ENCODE assay signal across 2 cellular contexts in the genomic region with DNA sequence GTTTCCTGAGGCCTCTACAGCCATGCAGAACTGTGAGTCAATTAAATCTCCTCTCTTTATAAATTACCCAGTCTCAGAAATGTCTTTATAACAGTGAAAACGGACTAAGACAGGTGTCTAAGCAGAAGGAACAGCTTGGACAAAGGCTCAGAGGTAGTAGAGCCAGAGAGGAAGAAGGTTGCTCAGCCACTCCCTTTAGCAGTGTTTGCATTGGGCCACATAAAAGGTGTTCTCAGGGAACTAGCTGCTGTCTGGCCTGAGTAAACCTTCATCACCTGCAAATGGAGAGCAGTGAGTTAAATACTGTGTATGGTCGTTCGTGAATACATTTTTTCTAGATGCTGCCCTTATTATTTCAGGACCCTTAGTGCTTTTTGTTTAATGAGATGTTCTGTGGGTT.
TF ChIP-seq lines count a peak whose summit lies in the region.

No MANE protein-coding gene starts in this region.

TF ChIP-seq in A549, 52 proteins besides CTCF, POLR2A, EP300 and RAD21:
- no peak for TF ChIP-seq NPAS2 (CRISPR knock-in tag; IDR thresholded peaks at IDR 0.05; ENCODE audit: borderline replicate concordance)
- TF ChIP-seq TP53 (CRISPR knock-in tag; IDR thresholded peaks at IDR 0.05) = no peak
- no peak for TF ChIP-seq JUN (IDR thresholded peaks at IDR 0.05)
- no peak for TF ChIP-seq GATA3 (IDR thresholded peaks at IDR 0.05; ENCODE audit: borderline replicate concordance)
- TF ChIP-seq, protein P1, sequence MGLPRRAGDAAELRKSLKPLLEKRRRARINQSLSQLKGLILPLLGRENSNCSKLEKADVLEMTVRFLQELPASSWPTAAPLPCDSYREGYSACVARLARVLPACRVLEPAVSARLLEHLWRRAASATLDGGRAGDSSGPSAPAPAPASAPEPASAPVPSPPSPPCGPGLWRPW (IDR thresholded peaks at IDR 0.05) = no peak
- no peak for TF ChIP-seq FOSB (CRISPR knock-in tag; IDR thresholded peaks at IDR 0.05)
- no peak for TF ChIP-seq RFX5 (IDR thresholded peaks at IDR 0.05)
- TF ChIP-seq, protein P2, sequence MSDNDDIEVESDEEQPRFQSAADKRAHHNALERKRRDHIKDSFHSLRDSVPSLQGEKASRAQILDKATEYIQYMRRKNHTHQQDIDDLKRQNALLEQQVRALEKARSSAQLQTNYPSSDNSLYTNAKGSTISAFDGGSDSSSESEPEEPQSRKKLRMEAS (IDR thresholded peaks at IDR 0.05) = no peak
- no peak for TF ChIP-seq MAZ (IDR thresholded peaks at IDR 0.05; ENCODE audit: borderline replicate concordance, low read depth, low read length)
- TF ChIP-seq RNF2 (IDR thresholded peaks at IDR 0.05; ENCODE audit: borderline replicate concordance, low read depth) = no peak
- TF ChIP-seq, protein P3, sequence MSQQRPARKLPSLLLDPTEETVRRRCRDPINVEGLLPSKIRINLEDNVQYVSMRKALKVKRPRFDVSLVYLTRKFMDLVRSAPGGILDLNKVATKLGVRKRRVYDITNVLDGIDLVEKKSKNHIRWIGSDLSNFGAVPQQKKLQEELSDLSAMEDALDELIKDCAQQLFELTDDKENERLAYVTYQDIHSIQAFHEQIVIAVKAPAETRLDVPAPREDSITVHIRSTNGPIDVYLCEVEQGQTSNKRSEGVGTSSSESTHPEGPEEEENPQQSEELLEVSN (IDR thresholded peaks at IDR 0.05; ENCODE audit: borderline replicate concordance, low read depth) = no peak
- TF ChIP-seq ESRRA (IDR thresholded peaks at IDR 0.05; ENCODE audit: borderline replicate concordance, low read length) = no peak
- TF ChIP-seq KDM1A (IDR thresholded peaks at IDR 0.05; ENCODE audit: low read depth) = no peak
- TF ChIP-seq, protein P4, sequence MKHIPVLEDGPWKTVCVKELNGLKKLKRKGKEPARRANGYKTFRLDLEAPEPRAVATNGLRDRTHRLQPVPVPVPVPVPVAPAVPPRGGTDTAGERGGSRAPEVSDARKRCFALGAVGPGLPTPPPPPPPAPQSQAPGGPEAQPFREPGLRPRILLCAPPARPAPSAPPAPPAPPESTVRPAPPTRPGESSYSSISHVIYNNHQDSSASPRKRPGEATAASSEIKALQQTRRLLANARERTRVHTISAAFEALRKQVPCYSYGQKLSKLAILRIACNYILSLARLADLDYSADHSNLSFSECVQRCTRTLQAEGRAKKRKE (CRISPR knock-in tag; IDR thresholded peaks at IDR 0.05; ENCODE audit: low read depth) = no peak
- TF ChIP-seq MAFK (IDR thresholded peaks at IDR 0.05; ENCODE audit: partially characterized antibody) = no peak
- TF ChIP-seq MYC (IDR thresholded peaks at IDR 0.05; ENCODE audit: borderline replicate concordance, low read length) = no peak
- no peak for TF ChIP-seq HDAC2 (IDR thresholded peaks at IDR 0.05)
- TF ChIP-seq RCOR1 (IDR thresholded peaks at IDR 0.05; ENCODE audit: low read depth, low read length) = no peak
- no peak for TF ChIP-seq ZFP36 (IDR thresholded peaks at IDR 0.05; ENCODE audit: borderline replicate concordance, partially characterized antibody)

TF ChIP-seq in H1, 55 proteins besides CTCF, POLR2A, EP300 and RAD21:
- TF ChIP-seq TCF12 (IDR thresholded peaks at IDR 0.05; ENCODE audit: low read depth, low read length) (no peak), ZNF274 (IDR thresholded peaks at IDR 0.05; ENCODE audit: borderline replicate concordance, extremely low read depth, low read length) (no peak), CEBPB (IDR thresholded peaks at IDR 0.05; ENCODE audit: low read depth, low read length) (no peak), TAF1 (IDR thresholded peaks at IDR 0.05; ENCODE audit: low read depth, low read length) (no peak), GTF2F1 (IDR thresholded peaks at IDR 0.05; ENCODE audit: borderline replicate concordance, low read depth, low read length) (no peak), CHD2 (IDR thresholded peaks at IDR 0.05; ENCODE audit: low read length) (no peak), NANOG (IDR thresholded peaks at IDR 0.05; ENCODE audit: insufficient read depth, low read depth, low read length, poor library complexity, severe bottlenecking) (no peak), PHF8 (conservative IDR thresholded peaks at IDR 0.05; ENCODE audit: low read depth, low read length) (no peak)
- TF ChIP-seq, protein P2 (IDR thresholded peaks at IDR 0.05) = no peak
- TF ChIP-seq, protein P5, sequence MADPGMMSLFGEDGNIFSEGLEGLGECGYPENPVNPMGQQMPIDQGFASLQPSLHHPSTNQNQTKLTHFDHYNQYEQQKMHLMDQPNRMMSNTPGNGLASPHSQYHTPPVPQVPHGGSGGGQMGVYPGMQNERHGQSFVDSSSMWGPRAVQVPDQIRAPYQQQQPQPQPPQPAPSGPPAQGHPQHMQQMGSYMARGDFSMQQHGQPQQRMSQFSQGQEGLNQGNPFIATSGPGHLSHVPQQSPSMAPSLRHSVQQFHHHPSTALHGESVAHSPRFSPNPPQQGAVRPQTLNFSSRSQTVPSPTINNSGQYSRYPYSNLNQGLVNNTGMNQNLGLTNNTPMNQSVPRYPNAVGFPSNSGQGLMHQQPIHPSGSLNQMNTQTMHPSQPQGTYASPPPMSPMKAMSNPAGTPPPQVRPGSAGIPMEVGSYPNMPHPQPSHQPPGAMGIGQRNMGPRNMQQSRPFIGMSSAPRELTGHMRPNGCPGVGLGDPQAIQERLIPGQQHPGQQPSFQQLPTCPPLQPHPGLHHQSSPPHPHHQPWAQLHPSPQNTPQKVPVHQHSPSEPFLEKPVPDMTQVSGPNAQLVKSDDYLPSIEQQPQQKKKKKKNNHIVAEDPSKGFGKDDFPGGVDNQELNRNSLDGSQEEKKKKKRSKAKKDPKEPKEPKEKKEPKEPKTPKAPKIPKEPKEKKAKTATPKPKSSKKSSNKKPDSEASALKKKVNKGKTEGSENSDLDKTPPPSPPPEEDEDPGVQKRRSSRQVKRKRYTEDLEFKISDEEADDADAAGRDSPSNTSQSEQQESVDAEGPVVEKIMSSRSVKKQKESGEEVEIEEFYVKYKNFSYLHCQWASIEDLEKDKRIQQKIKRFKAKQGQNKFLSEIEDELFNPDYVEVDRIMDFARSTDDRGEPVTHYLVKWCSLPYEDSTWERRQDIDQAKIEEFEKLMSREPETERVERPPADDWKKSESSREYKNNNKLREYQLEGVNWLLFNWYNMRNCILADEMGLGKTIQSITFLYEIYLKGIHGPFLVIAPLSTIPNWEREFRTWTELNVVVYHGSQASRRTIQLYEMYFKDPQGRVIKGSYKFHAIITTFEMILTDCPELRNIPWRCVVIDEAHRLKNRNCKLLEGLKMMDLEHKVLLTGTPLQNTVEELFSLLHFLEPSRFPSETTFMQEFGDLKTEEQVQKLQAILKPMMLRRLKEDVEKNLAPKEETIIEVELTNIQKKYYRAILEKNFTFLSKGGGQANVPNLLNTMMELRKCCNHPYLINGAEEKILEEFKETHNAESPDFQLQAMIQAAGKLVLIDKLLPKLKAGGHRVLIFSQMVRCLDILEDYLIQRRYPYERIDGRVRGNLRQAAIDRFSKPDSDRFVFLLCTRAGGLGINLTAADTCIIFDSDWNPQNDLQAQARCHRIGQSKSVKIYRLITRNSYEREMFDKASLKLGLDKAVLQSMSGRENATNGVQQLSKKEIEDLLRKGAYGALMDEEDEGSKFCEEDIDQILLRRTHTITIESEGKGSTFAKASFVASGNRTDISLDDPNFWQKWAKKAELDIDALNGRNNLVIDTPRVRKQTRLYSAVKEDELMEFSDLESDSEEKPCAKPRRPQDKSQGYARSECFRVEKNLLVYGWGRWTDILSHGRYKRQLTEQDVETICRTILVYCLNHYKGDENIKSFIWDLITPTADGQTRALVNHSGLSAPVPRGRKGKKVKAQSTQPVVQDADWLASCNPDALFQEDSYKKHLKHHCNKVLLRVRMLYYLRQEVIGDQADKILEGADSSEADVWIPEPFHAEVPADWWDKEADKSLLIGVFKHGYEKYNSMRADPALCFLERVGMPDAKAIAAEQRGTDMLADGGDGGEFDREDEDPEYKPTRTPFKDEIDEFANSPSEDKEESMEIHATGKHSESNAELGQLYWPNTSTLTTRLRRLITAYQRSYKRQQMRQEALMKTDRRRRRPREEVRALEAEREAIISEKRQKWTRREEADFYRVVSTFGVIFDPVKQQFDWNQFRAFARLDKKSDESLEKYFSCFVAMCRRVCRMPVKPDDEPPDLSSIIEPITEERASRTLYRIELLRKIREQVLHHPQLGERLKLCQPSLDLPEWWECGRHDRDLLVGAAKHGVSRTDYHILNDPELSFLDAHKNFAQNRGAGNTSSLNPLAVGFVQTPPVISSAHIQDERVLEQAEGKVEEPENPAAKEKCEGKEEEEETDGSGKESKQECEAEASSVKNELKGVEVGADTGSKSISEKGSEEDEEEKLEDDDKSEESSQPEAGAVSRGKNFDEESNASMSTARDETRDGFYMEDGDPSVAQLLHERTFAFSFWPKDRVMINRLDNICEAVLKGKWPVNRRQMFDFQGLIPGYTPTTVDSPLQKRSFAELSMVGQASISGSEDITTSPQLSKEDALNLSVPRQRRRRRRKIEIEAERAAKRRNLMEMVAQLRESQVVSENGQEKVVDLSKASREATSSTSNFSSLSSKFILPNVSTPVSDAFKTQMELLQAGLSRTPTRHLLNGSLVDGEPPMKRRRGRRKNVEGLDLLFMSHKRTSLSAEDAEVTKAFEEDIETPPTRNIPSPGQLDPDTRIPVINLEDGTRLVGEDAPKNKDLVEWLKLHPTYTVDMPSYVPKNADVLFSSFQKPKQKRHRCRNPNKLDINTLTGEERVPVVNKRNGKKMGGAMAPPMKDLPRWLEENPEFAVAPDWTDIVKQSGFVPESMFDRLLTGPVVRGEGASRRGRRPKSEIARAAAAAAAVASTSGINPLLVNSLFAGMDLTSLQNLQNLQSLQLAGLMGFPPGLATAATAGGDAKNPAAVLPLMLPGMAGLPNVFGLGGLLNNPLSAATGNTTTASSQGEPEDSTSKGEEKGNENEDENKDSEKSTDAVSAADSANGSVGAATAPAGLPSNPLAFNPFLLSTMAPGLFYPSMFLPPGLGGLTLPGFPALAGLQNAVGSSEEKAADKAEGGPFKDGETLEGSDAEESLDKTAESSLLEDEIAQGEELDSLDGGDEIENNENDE (IDR thresholded peaks at IDR 0.05; ENCODE audit: insufficient replicate concordance, low read length) = no peak
